19 cellular contexts compared by ENCODE assay signal in the genomic region with DNA sequence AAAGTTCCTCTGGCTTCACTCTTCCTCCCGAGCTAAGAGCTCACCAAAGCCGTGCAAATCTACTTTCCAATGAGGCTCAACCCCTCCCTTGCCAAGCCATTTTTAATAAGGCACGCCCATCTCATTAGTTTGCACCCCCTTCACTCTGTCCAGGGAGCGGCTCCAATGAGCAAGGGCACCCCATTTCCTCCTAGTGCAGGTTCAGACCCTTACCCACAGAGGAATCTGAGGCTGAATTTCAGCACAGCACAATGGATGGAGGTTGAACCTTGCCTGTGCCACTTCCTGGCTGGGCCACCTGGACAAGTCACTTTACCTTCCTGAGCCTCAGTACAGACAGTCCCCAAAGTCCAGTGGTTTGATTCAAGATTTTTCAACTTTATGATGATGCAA. TPM values are rescaled to one million over a fixed set of nuclear protein-coding genes. Genes with fewer than 3 reads are reported as not detected.
DNase-seq lines count a peak whose midpoint lies in the region; ATAC-seq and TF ChIP-seq lines count a peak whose summit lies in the region.
"Had no signal": no experiment of that assay in that cellular context is flagged by ENCODE, and none has a peak within 500 bp of the region (broad histone marks: within the 10 kb centered on the region; RNA-seq: fewer than 3 reads in every experiment).

No MANE protein-coding gene starts in this region.

- no peak overlapping the region for H3K4me3 ChIP-seq in esophagus muscularis mucosa
- H3K4me3 ChIP-seq: GM12878, K562 had no signal

- H3K9me3 Mint-ChIP-seq in CD14-positive monocyte (peaks cover 0 to 1% (median 0%) of the 10 kb centered on the region in 7 donors), natural killer cell (no peaks in the 10 kb centered on the region)

- H3K27me3 Mint-ChIP-seq in CD14-positive monocyte (ENCODE audit: low read depth in 3 of 3), result peaks cover 0 to 2% (median 0%) of the 10 kb centered on the region in 3 donors
- no peaks in the 10 kb centered on the region for H3K27me3 Mint-ChIP-seq in T-helper 17 cell
- H3K27me3 Mint-ChIP-seq in natural killer cell (ENCODE audit: low read depth in 2 of 2), result no peaks in the 10 kb centered on the region
- H3K27me3 Mint-ChIP-seq: B cell; CD4-positive, CD25-positive, alpha-beta regulatory T cell had no signal

- no peak for TF ChIP-seq POLR2A in esophagus muscularis mucosa (IDR thresholded peaks at IDR 0.05; ENCODE audit: low read depth)

- H3K9me3 ChIP-seq in T-helper 17 cell (ENCODE audit: control insufficient read depth, low read length, poor library complexity, severe bottlenecking) (no peaks in the 10 kb centered on the region), esophagus muscularis mucosa (no peaks in the 10 kb centered on the region)
- H3K9me3 ChIP-seq: Caco-2 had no signal

- peaks cover 0 to 8% (median 7%) of the 10 kb centered on the region in 4 donors for H3K4me1 ChIP-seq in esophagus muscularis mucosa
- H3K4me1 ChIP-seq: Caco-2 had no signal

- no peak for DNase-seq in CD14-positive monocyte (ENCODE audit: low spot score)
- DNase-seq in T-helper 17 cell, result no peak
- peak; percentile 17 for DNase-seq in esophagus muscularis mucosa (ENCODE audit: extremely low spot score)
- DNase-seq in natural killer cell, result no peak
- DNase-seq in NCI-H2227 treated with DMSO at 0.1 percent for 48 hours (lab: John Stamatoyannopoulos, UW), result no peak
- no peak for DNase-seq in CD1c-positive myeloid dendritic cell (ENCODE audit: extremely low spot score)
- no peak for DNase-seq in DMS79 treated with DMSO at 0.1 percent for 48 hours (lab: John Stamatoyannopoulos, UW)
- DNase-seq: EL, GDM1, NCI-H1105 treated with DMSO at 0.1 percent for 48 hours, NCI-H2029, NCI-H69, T-helper 1 cell had no signal

- H3K27me3 ChIP-seq in esophagus muscularis mucosa, result no peaks in the 10 kb centered on the region

- H3K4me3 Mint-ChIP-seq in CD14-positive monocyte (no peak overlapping the region), T-helper 17 cell (no peak overlapping the region), natural killer cell (no peak overlapping the region)
- H3K4me3 Mint-ChIP-seq: B cell; CD4-positive, CD25-positive, alpha-beta regulatory T cell had no signal

- H3K36me3 ChIP-seq in esophagus muscularis mucosa, result peaks cover 13 to 91% (median 78%) of the 10 kb centered on the region in 4 donors

- intact Hi-C loops in CD14-positive monocyte (cut with micrococcal nuclease), result no loop called here
- intact Hi-C loops in esophagus muscularis mucosa (cut with DNase I), result no loop called here
- intact Hi-C loops in natural killer cell (cut with micrococcal nuclease), result no loop called here

- H3K36me3 Mint-ChIP-seq in CD14-positive monocyte, result peaks cover 71 to 73% of the 10 kb centered on the region in 2 donors
- peaks cover 13% of the 10 kb centered on the region for H3K36me3 Mint-ChIP-seq in T-helper 17 cell (ENCODE audit: low read depth)
- H3K36me3 Mint-ChIP-seq in natural killer cell, result peaks cover 10% of the 10 kb centered on the region

- peak; percentile 0; the same call in 1 of the 2 replicates for TF ChIP-seq CTCF in 22Rv1 (IDR thresholded peaks at IDR 0.05)
- TF ChIP-seq CTCF in CD14-positive monocyte (IDR thresholded peaks at IDR 0.05), result no peak
- no peak for TF ChIP-seq CTCF in esophagus muscularis mucosa (IDR thresholded peaks at IDR 0.05)
- no peak for TF ChIP-seq CTCF in natural killer cell (IDR thresholded peaks at IDR 0.05)

- H3K27ac Mint-ChIP-seq in CD14-positive monocyte, result peak overlapping the region in 4 of 7 donors; percentile 3 to 56 (median 28)
- H3K27ac Mint-ChIP-seq in T-helper 17 cell, result peak overlapping the region; percentile 59
- H3K27ac Mint-ChIP-seq in natural killer cell, result peak overlapping the region in 1 of 2 donors; percentile 27
- H3K27ac Mint-ChIP-seq: B cell had no signal

- H3K27ac ChIP-seq in 22Rv1, result no peak overlapping the region
- no peak overlapping the region for H3K27ac ChIP-seq in esophagus muscularis mucosa (replicated peaks in 1 of 4)

- peaks cover 2% of the 10 kb centered on the region for H3K4me1 Mint-ChIP-seq in CD14-positive monocyte
- peaks cover 13% of the 10 kb centered on the region for H3K4me1 Mint-ChIP-seq in T-helper 17 cell
- peaks cover 0 to 7% of the 10 kb centered on the region in 2 donors for H3K4me1 Mint-ChIP-seq in natural killer cell
- H3K4me1 Mint-ChIP-seq: B cell had no signal

- ATAC-seq in T-helper 17 cell (no peak), natural killer cell (no peak)

- 88% methylated on average over 4 of the region's 4 CpGs for WGBS in esophagus muscularis mucosa

- TF ChIP-seq EP300 in esophagus muscularis mucosa (IDR thresholded peaks at IDR 0.05), result no peak

RNA-seq across cellular contexts. Expression of gene XPC, which starts 25.4 kb away (rescaled TPM):
- polyA plus RNA-seq in CD14-positive monocyte, result 10 to 100 TPM; 13.4 to 22.0 TPM
- total RNA-seq in T-helper 17 cell, result 10 to 100 TPM; 65.0 to 76.4 TPM
- total RNA-seq in esophagus muscularis mucosa, result 10 to 100 TPM; 28.9 to 41.9 (median 37.8) TPM
- 10 to 100 TPM; 45.5 to 62.1 (median 50.0) TPM for total RNA-seq in natural killer cell

RNA-seq across cellular contexts. Expression of gene LSM3, which starts 25.7 kb away (rescaled TPM):
- polyA plus RNA-seq in CD14-positive monocyte, result 10 to 100 TPM; 19.8 to 23.2 TPM
- total RNA-seq in T-helper 17 cell (1 to 10 TPM; 5.5 to 6.3 TPM), esophagus muscularis mucosa (10 to 100 TPM in 2 of 4 donors, 1 to 10 TPM in 2; 8.0 to 12.0 (median 9.6) TPM), natural killer cell (1 to 10 TPM; 7.6 to 9.1 (median 8.9) TPM)

RNA-seq across cellular contexts. Expression of gene TMEM43, which starts 28.1 kb away (rescaled TPM):
- 10 to 100 TPM; 66.7 to 69.7 TPM for polyA plus RNA-seq in CD14-positive monocyte
- total RNA-seq in T-helper 17 cell (10 to 100 TPM; 45.6 to 51.4 TPM), esophagus muscularis mucosa (100 to 1,000 TPM; 131 to 208 (median 179) TPM), natural killer cell (10 to 100 TPM; 49.5 to 61.1 (median 54.1) TPM)

RNA-seq across cellular contexts. Expression of gene CHCHD4, which starts 28.3 kb away (rescaled TPM):
- 10 to 100 TPM; 13.6 to 13.8 TPM for polyA plus RNA-seq in CD14-positive monocyte
- total RNA-seq in T-helper 17 cell (1 to 10 TPM; 2.7 to 3.6 TPM), esophagus muscularis mucosa (10 to 100 TPM; 21.2 to 27.0 (median 24.3) TPM), natural killer cell (1 to 10 TPM; 2.1 to 4.3 (median 3.4) TPM)
